Comparison of ENCODE assay signal across 11 cellular contexts in the genomic region with DNA sequence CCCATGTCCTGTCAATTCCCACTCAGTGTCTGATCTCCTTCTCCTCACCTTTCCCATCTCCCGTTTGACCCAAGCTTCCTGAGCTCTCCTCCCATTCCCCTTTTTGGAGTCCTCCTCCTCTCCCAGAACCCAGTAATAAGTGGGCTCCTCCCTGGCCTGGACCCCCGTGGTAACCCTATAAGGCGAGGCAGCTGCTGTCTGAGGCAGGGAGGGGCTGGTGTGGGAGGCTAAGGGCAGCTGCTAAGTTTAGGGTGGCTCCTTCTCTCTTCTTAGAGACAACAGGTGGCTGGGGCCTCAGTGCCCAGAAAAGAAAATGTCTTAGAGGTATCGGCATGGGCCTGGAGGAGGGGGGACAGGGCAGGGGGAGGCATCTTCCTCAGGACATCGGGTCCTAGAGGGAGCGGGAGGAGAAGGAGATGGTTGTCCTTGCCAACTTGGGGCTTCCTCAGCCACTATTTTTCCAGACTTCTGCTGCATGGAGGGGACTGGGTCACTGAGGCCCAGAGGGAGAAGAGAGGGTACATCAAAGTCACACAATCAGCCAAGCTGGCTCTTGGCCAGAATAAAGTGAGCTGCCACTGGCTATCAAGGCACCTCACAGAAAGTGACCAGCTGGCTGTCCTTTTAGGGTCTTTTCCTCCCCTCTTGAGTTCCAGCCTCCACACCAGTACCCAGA. TPM values are rescaled to one million over a fixed set of nuclear protein-coding genes. Genes with fewer than 3 reads are reported as not detected.
DNase-seq lines count a peak whose midpoint lies in the region; ATAC-seq lines count a peak whose summit lies in the region.
"Had no signal": no experiment of that assay in that cellular context is flagged by ENCODE, and none has a peak within 500 bp of the region (broad histone marks: within the 10 kb centered on the region; RNA-seq: fewer than 3 reads in every experiment).

No MANE protein-coding gene starts in this region.

- H3K9me3 Mint-ChIP-seq in activated naive CD4-positive, alpha-beta T cell treated with anti-CD3 and anti-CD28 coated beads for 36 hours, result no peaks in the 10 kb centered on the region
- H3K9me3 Mint-ChIP-seq in T-cell, result no peaks in the 10 kb centered on the region
- H3K9me3 Mint-ChIP-seq in stimulated activated naive B cell treated with anti-CD40 and anti-IgM and Interleukin-4, amounts not matched to agents 10 μg/mL and 1 μg/mL and 100 μg/mL, for 72 hours, result no peaks in the 10 kb centered on the region

- no peaks in the 10 kb centered on the region for H3K27me3 Mint-ChIP-seq in activated naive CD4-positive, alpha-beta T cell treated with anti-CD3 and anti-CD28 coated beads for 36 hours (ENCODE audit: low read depth)
- H3K27me3 Mint-ChIP-seq in T-cell, result no peaks in the 10 kb centered on the region
- no peaks in the 10 kb centered on the region for H3K27me3 Mint-ChIP-seq in stimulated activated naive B cell treated with anti-CD40 and anti-IgM and Interleukin-4, amounts not matched to agents 10 μg/mL and 1 μg/mL and 100 μg/mL, for 72 hours

- no peak overlapping the region for H3K4me3 ChIP-seq in H7 (ENCODE audit: insufficient read depth, low read depth, low read length)

- H3K36me3 ChIP-seq in H7 (replicated peaks; ENCODE audit: control insufficient read depth, insufficient read depth, low read length), result no peaks in the 10 kb centered on the region

- intact Hi-C loops in activated naive CD4-positive, alpha-beta T cell treated with anti-CD3 and anti-CD28 coated beads for 36 hours (cut with micrococcal nuclease), result loop anchor here (5.0 to 10.0 kb wide), 2 partner anchors 550 to 553 kb away; a partner anchor contains a TSS
- intact Hi-C loops in left ventricle myocardium superior (cut with micrococcal nuclease), result no loop called here

- ATAC-seq in T-cell (replicated peaks in 1 of 4), result no peak
- ATAC-seq in left ventricle myocardium superior, result no peak
- no peak for ATAC-seq in stimulated activated naive B cell treated with anti-CD40 and anti-IgM and Interleukin-4, amounts not matched to agents 10 μg/mL and 1 μg/mL and 100 μg/mL, for 72 hours (replicated peaks)
- ATAC-seq in HG02610 (IDR thresholded peaks at IDR 0.05; ENCODE audit: unreplicated experiment), result no peak

- CTCF ChIA-PET in activated naive CD4-positive, alpha-beta T cell treated with anti-CD3 and anti-CD28 coated beads for 36 hours (lab: Charles Lee), result interaction anchor here (0.6 to 2.7 kb wide), 5 partner anchors 11 to 86 kb away, joined by 3 to 10 read pairs (median 6); a partner anchor contains a TSS
- CTCF ChIA-PET in T-cell (lab: Charles Lee), result interaction anchor here (0.5 to 1.9 kb wide), 4 partner anchors 10 to 46 kb away, joined by 3 to 32 read pairs (median 15); a partner anchor contains a TSS

- H3K27ac Mint-ChIP-seq in activated naive CD4-positive, alpha-beta T cell treated with anti-CD3 and anti-CD28 coated beads for 36 hours, result peak overlapping the region; percentile 98
- peak overlapping the region; percentile 93 to 95 for H3K27ac Mint-ChIP-seq in T-cell
- peak overlapping the region; percentile 98 for H3K27ac Mint-ChIP-seq in stimulated activated naive B cell treated with anti-CD40 and anti-IgM and Interleukin-4, amounts not matched to agents 10 μg/mL and 1 μg/mL and 100 μg/mL, for 72 hours

- H3K36me3 Mint-ChIP-seq in activated naive CD4-positive, alpha-beta T cell treated with anti-CD3 and anti-CD28 coated beads for 36 hours (ENCODE audit: low read depth), result peaks cover 6% of the 10 kb centered on the region
- H3K36me3 Mint-ChIP-seq in T-cell, result no peaks in the 10 kb centered on the region
- H3K36me3 Mint-ChIP-seq in stimulated activated naive B cell treated with anti-CD40 and anti-IgM and Interleukin-4, amounts not matched to agents 10 μg/mL and 1 μg/mL and 100 μg/mL, for 72 hours, result peaks cover 6 to 18% of the 10 kb centered on the region in 2 donors

- H3K4me3 Mint-ChIP-seq in activated naive CD4-positive, alpha-beta T cell treated with anti-CD3 and anti-CD28 coated beads for 36 hours, result peak overlapping the region; percentile 91
- peak overlapping the region; percentile 79 to 83 (median 80) for H3K4me3 Mint-ChIP-seq in T-cell
- H3K4me3 Mint-ChIP-seq in stimulated activated naive B cell treated with anti-CD40 and anti-IgM and Interleukin-4, amounts not matched to agents 10 μg/mL and 1 μg/mL and 100 μg/mL, for 72 hours, result peak overlapping the region; percentile 90 to 96

- H3K27me3 ChIP-seq in H7 (ENCODE audit: control insufficient read depth, insufficient read depth, low read length), result no peaks in the 10 kb centered on the region

- H3K4me1 Mint-ChIP-seq in activated naive CD4-positive, alpha-beta T cell treated with anti-CD3 and anti-CD28 coated beads for 36 hours (ENCODE audit: low read depth), result peaks cover 32% of the 10 kb centered on the region
- peaks cover 38 to 45% (median 43%) of the 10 kb centered on the region in 3 donors for H3K4me1 Mint-ChIP-seq in T-cell
- H3K4me1 Mint-ChIP-seq in stimulated activated naive B cell treated with anti-CD40 and anti-IgM and Interleukin-4, amounts not matched to agents 10 μg/mL and 1 μg/mL and 100 μg/mL, for 72 hours, result peaks cover 31 to 41% of the 10 kb centered on the region in 2 donors

- POLR2A ChIA-PET in T-cell (lab: Charles Lee), result interaction anchor here in 1 of 2 donors (0.5 to 1.7 kb wide), 3 partner anchors 11 to 31 kb away, joined by 4 to 5 read pairs (median 4); a partner anchor contains a TSS

- no peak for DNase-seq in activated naive CD4-positive, alpha-beta T cell treated with anti-CD3 and anti-CD28 coated beads for 36 hours
- no peak for DNase-seq in activated naive CD4-positive, alpha-beta T cell treated with Interleukin-2 at 50 U/mL for 16 hours
- DNase-seq in T-cell (no peak), left ventricle myocardium superior (peak; percentile 16), H7 (no peak)
- no peak for DNase-seq in stimulated activated naive B cell treated with anti-CD40 and anti-IgM and Interleukin-4, amounts not matched to agents 10 μg/mL and 1 μg/mL and 100 μg/mL, for 72 hours
- no peak for DNase-seq in activated CD4-positive, CD25-positive, alpha-beta regulatory T cell treated with anti-CD3 and anti-CD28 coated beads, Interleukin-2, amount 50 U/mL, for 72 hours
- DNase-seq: hypothalamus, NCI-H2029, SIG-M5 had no signal

RNA-seq across cellular contexts. Expression of a gene that starts 1.9 kb away (rescaled TPM):
- total RNA-seq in activated naive CD4-positive, alpha-beta T cell treated with anti-CD3 and anti-CD28 coated beads for 36 hours, result 10 to 100 TPM; 36.6 to 38.4 TPM
- 10 to 100 TPM; 24.0 to 60.1 (median 52.5) TPM for total RNA-seq in T-cell
- 26.4 TPM for total RNA-seq in left ventricle myocardium superior
- 35.8 and 38.4 TPM in 2 replicates for total RNA-seq in H7 (2014; rRNA removed; shearing (Covaris generic))

RNA-seq across cellular contexts. Expression of a gene that starts 2.4 kb away (rescaled TPM):
- under 1 TPM; 0.67 to 0.86 TPM for total RNA-seq in activated naive CD4-positive, alpha-beta T cell treated with anti-CD3 and anti-CD28 coated beads for 36 hours
- total RNA-seq in T-cell, result 1 to 10 TPM in 2 of 5 donors, under 1 TPM in 1, not detected in 2; 0.91 to 1.3 (median 1.1) TPM
- total RNA-seq in left ventricle myocardium superior, result not detected
- total RNA-seq in H7 (2014; rRNA removed; shearing (Covaris generic)), result 3.4 TPM in 1 of 2 replicates, not detected in the other

RNA-seq across cellular contexts. Expression of a gene that starts 10.2 kb away (rescaled TPM):
- total RNA-seq in activated naive CD4-positive, alpha-beta T cell treated with anti-CD3 and anti-CD28 coated beads for 36 hours, result 100 to 1,000 TPM; 133 to 134 TPM
- total RNA-seq in T-cell, result 100 to 1,000 TPM; 191 to 259 (median 229) TPM
- total RNA-seq in left ventricle myocardium superior, result 2.5 TPM
- 0.18 and 0.80 TPM in 2 replicates for total RNA-seq in H7 (2014; rRNA removed; shearing (Covaris generic))

RNA-seq across cellular contexts. Expression of a gene that starts 17.1 kb away (rescaled TPM):
- 10 to 100 TPM; 39.2 to 41.4 TPM for total RNA-seq in activated naive CD4-positive, alpha-beta T cell treated with anti-CD3 and anti-CD28 coated beads for 36 hours
- total RNA-seq in T-cell (10 to 100 TPM; 38.9 to 80.3 (median 73.3) TPM), left ventricle myocardium superior (29.3 TPM)
- total RNA-seq in H7 (2014; rRNA removed; shearing (Covaris generic)), result 44.2 and 45.2 TPM in 2 replicates

RNA-seq across cellular contexts. Expression of a gene that starts 23.0 kb away (rescaled TPM):
- 1 to 10 TPM; 5.3 to 6.0 TPM for total RNA-seq in activated naive CD4-positive, alpha-beta T cell treated with anti-CD3 and anti-CD28 coated beads for 36 hours
- 10 to 100 TPM in 3 of 5 donors, 1 to 10 TPM in 2; 7.3 to 17.5 (median 16.4) TPM for total RNA-seq in T-cell
- 5.2 TPM for total RNA-seq in left ventricle myocardium superior
- total RNA-seq in H7 (2014; rRNA removed; shearing (Covaris generic)), result 38.8 and 46.3 TPM in 2 replicates

Comparison
In these comparisons a context has a peak if more than half of its experiments do, and no peak if none do; other contexts are left out.
1. RNA of a gene that starts 10.2 kb away (total RNA-seq): 191 to 259 TPM in T-cell and 133 to 134 TPM in activated naive CD4-positive, alpha-beta T cell treated with anti-CD3 and anti-CD28 coated beads for 36 hours; 2.5 TPM in left ventricle myocardium superior (single experiment) and 0.18 to 0.80 TPM in H7; every median in the first group is over 10 times any median in the second.
2. Peak in every context shown above with its lines, with median percentiles within 50 percentile points of each other: H3K27ac Mint-ChIP-seq and H3K4me3 Mint-ChIP-seq.